Comparison of ENCODE assay signal across 3 cellular contexts in the genomic region with DNA sequence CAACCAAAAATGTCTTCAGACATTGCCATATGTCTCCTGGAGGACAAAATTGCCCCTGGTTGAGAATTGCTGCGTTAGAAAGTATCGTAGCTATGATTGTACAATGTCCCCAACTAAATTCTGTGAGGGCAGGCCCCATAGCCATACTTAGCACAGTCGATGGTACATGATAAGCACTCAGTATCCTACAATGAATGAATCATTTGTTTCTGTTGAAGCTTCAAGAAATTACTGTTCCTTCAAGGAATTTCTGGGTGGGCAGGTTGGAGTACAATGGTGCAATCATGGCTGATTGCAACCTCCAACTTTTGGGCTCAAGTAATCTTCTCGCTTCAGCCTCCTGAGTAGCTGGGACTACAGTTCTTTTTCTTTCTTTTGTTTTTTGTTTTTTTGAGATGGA.
TF ChIP-seq lines count a peak whose summit lies in the region.

No MANE protein-coding gene starts in this region.

TF ChIP-seq in SK-N-SH, 30 proteins besides CTCF, POLR2A, EP300 and RAD21:
- TF ChIP-seq GATA2 (CRISPR knock-in tag; IDR thresholded peaks at IDR 0.05) (no peak), MEF2A (IDR thresholded peaks at IDR 0.05; ENCODE audit: borderline replicate concordance, low read depth) (no peak), RFX5 (IDR thresholded peaks at IDR 0.05; ENCODE audit: low read length) (no peak), TAF1 (IDR thresholded peaks at IDR 0.05; ENCODE audit: borderline replicate concordance, low read depth, low read length) (no peak), FOXM1 (IDR thresholded peaks at IDR 0.05; ENCODE audit: low read depth) (no peak), ELF1 (IDR thresholded peaks at IDR 0.05) (no peak), JUND (IDR thresholded peaks at IDR 0.05) (no peak), FOXJ3 (CRISPR knock-in tag; IDR thresholded peaks at IDR 0.05) (no peak), YY1 (IDR thresholded peaks at IDR 0.05; ENCODE audit: low read depth) (no peak), RXRA (IDR thresholded peaks at IDR 0.05; ENCODE audit: borderline replicate concordance, low read depth) (no peak), MXI1 (IDR thresholded peaks at IDR 0.05; ENCODE audit: low read depth, low read length) (no peak)
- TF ChIP-seq, protein P1, sequence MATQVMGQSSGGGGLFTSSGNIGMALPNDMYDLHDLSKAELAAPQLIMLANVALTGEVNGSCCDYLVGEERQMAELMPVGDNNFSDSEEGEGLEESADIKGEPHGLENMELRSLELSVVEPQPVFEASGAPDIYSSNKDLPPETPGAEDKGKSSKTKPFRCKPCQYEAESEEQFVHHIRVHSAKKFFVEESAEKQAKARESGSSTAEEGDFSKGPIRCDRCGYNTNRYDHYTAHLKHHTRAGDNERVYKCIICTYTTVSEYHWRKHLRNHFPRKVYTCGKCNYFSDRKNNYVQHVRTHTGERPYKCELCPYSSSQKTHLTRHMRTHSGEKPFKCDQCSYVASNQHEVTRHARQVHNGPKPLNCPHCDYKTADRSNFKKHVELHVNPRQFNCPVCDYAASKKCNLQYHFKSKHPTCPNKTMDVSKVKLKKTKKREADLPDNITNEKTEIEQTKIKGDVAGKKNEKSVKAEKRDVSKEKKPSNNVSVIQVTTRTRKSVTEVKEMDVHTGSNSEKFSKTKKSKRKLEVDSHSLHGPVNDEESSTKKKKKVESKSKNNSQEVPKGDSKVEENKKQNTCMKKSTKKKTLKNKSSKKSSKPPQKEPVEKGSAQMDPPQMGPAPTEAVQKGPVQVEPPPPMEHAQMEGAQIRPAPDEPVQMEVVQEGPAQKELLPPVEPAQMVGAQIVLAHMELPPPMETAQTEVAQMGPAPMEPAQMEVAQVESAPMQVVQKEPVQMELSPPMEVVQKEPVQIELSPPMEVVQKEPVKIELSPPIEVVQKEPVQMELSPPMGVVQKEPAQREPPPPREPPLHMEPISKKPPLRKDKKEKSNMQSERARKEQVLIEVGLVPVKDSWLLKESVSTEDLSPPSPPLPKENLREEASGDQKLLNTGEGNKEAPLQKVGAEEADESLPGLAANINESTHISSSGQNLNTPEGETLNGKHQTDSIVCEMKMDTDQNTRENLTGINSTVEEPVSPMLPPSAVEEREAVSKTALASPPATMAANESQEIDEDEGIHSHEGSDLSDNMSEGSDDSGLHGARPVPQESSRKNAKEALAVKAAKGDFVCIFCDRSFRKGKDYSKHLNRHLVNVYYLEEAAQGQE (IDR thresholded peaks at IDR 0.05; ENCODE audit: low read depth, low read length): no peak
- TF ChIP-seq, protein P2, sequence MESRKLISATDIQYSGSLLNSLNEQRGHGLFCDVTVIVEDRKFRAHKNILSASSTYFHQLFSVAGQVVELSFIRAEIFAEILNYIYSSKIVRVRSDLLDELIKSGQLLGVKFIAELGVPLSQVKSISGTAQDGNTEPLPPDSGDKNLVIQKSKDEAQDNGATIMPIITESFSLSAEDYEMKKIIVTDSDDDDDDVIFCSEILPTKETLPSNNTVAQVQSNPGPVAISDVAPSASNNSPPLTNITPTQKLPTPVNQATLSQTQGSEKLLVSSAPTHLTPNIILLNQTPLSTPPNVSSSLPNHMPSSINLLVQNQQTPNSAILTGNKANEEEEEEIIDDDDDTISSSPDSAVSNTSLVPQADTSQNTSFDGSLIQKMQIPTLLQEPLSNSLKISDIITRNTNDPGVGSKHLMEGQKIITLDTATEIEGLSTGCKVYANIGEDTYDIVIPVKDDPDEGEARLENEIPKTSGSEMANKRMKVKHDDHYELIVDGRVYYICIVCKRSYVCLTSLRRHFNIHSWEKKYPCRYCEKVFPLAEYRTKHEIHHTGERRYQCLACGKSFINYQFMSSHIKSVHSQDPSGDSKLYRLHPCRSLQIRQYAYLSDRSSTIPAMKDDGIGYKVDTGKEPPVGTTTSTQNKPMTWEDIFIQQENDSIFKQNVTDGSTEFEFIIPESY (IDR thresholded peaks at IDR 0.05; ENCODE audit: borderline replicate concordance, low read depth): no peak

TF ChIP-seq in SK-N-SH treated with all-trans-retinoic acid at 6 μM for 48 hours, 23 proteins besides CTCF, POLR2A, EP300 and RAD21:
- TF ChIP-seq ZFP3 (CRISPR knock-in tag; IDR thresholded peaks at IDR 0.05) (no peak), ISL1 (CRISPR knock-in tag; IDR thresholded peaks at IDR 0.05) (no peak), PPARA (CRISPR knock-in tag; IDR thresholded peaks at IDR 0.05; ENCODE audit: borderline replicate concordance) (no peak), ZNF8 (CRISPR knock-in tag; IDR thresholded peaks at IDR 0.05) (no peak), RARB (CRISPR knock-in tag; IDR thresholded peaks at IDR 0.05) (no peak), GLIS3 (CRISPR knock-in tag; IDR thresholded peaks at IDR 0.05) (no peak), TOX (CRISPR knock-in tag; IDR thresholded peaks at IDR 0.05; ENCODE audit: borderline replicate concordance) (no peak)
- TF ChIP-seq, protein P3, sequence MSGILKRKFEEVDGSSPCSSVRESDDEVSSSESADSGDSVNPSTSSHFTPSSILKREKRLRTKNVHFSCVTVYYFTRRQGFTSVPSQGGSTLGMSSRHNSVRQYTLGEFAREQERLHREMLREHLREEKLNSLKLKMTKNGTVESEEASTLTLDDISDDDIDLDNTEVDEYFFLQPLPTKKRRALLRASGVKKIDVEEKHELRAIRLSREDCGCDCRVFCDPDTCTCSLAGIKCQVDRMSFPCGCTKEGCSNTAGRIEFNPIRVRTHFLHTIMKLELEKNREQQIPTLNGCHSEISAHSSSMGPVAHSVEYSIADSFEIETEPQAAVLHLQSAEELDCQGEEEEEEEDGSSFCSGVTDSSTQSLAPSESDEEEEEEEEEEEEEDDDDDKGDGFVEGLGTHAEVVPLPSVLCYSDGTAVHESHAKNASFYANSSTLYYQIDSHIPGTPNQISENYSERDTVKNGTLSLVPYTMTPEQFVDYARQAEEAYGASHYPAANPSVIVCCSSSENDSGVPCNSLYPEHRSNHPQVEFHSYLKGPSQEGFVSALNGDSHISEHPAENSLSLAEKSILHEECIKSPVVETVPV (CRISPR knock-in tag; IDR thresholded peaks at IDR 0.05): no peak

TF ChIP-seq in GM12878, 131 proteins besides CTCF, POLR2A, EP300 and RAD21:
- TF ChIP-seq E2F8 (IDR thresholded peaks at IDR 0.05; ENCODE audit: low read depth, partially characterized antibody) (no peak), LARP7 (IDR thresholded peaks at IDR 0.05) (no peak), BCL11A (IDR thresholded peaks at IDR 0.05; ENCODE audit: low read depth, low read length) (no peak), CHD2 (IDR thresholded peaks at IDR 0.05; ENCODE audit: borderline replicate concordance, low read depth, low read length) (no peak), CHD1 (IDR thresholded peaks at IDR 0.05; ENCODE audit: low read depth, low read length) (no peak), PML (IDR thresholded peaks at IDR 0.05; ENCODE audit: low read length) (no peak), ETV6 (conservative IDR thresholded peaks at IDR 0.05 in 1 of 2, IDR thresholded peaks at IDR 0.05 in 1 of 2; ENCODE audit: borderline replicate concordance in 1 of 2, low read depth in 1 of 2) (no peak), CBFB (IDR thresholded peaks at IDR 0.05; ENCODE audit: low read depth) (no peak), ATF7 (IDR thresholded peaks at IDR 0.05; ENCODE audit: low read depth) (no peak)
